21 cellular contexts compared by ENCODE assay signal in the genomic region with DNA sequence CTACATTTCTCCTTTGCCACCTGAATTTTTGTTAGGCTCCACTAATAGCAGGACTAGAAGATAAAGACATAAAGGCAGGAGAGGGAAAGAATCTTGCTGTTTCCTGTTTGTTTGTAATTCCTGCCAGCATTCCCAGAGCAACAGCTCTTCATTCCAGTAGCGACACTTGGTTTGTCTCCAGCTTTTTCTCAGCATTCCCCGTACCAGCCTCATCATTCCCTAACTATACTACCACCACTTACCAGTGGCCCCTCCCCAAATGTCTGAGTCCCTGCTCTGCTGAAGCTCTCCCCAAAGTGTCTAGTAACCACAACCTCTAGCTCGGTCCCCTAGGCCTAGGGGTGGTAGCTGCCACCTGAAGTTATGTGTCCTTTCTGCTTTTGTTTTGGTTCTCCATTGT.
"Had no signal": no experiment of that assay in that cellular context is flagged by ENCODE, and none has a peak within 500 bp of the region (broad histone marks: within the 10 kb centered on the region; RNA-seq: fewer than 3 reads in every experiment).

No MANE protein-coding gene starts in this region.

- DNase-seq: activated CD4-positive, alpha-beta T cell treated with anti-CD3 and anti-CD28 coated beads, Interleukin-2, amount 10 ng/mL, durations not matched to agents 24 days and 14 days; activated CD4-positive, CD25-positive, alpha-beta regulatory T cell; activated CD8-positive, alpha-beta memory T cell treated with anti-CD3 and anti-CD28 coated beads, Interleukin-2, amount 50 U/mL, for 48 hours; activated naive CD8-positive, alpha-beta T cell treated with anti-CD3 and anti-CD28 coated beads, Interleukin-2, amount 10 ng/mL, durations not matched to agents 7 days and 5 days; activated T-cell treated with anti-CD3 and anti-CD28 coated beads, Interleukin-2, amount 50 U/mL, for 72 hours; anterior cingulate cortex; cerebellar nuclear complex; effector CD8-positive, alpha-beta T cell; heart left ventricle; mucosa of descending colon; natural killer cell; nucleus accumbens; posterior cingulate gyrus; retina had no signal

- H3K27ac ChIP-seq: breast epithelium, heart left ventricle, tibial nerve had no signal

- FAIRE-seq: frontal cortex, islet of Langerhans, TTC549 had no signal

- H3K4me1 ChIP-seq: breast epithelium, tibial nerve had no signal

- H3K9me3 ChIP-seq: breast epithelium, heart left ventricle, mucosa of descending colon, tibial nerve had no signal

- H3K36me3 ChIP-seq: breast epithelium had no signal

- H3K4me3 ChIP-seq: breast epithelium, heart left ventricle, lung, mucosa of descending colon, tibial nerve had no signal

- ATAC-seq: activated T-cell treated with anti-CD3 and anti-CD28 coated beads, Interleukin-2, amount 50 U/mL, for 72 hours; heart left ventricle; mucosa of descending colon; natural killer cell; stimulated activated memory B cell treated with anti-CD40 and anti-IgM and Interleukin-4, amounts not matched to agents 10 μg/mL and 1 μg/mL and 100 μg/mL, for 72 hours had no signal

- H3K27me3 ChIP-seq: breast epithelium, heart left ventricle, tibial nerve had no signal
